29 cellular contexts compared by ENCODE assay signal in the genomic region with DNA sequence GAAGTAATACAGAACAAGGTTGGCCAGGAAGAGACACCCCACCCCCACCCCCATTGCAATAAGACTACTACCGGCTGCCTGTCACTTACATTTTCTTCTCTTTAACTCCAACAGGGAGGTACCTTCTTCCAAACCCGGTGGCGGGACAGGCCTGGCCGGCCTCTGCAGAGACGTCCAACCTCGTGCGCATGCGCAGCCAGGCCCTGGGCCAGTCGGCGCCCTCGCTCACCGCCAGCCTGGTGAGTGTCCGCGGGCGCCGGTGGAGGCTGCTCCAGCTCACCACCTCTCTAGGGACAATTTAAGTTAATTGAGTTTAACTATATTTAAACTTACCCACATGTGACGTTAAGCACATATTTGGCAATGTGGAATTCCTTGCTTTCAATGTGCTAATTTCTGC.
"Had no signal": no experiment of that assay in that cellular context is flagged by ENCODE, and none has a peak within 500 bp of the region (broad histone marks: within the 10 kb centered on the region; RNA-seq: fewer than 3 reads in every experiment).

No MANE protein-coding gene starts in this region.

- H3K4me1 ChIP-seq: lower lobe of right lung, neural progenitor cell, parathyroid adenoma, right lobe of liver, tibial artery, upper lobe of left lung, vagina had no signal

- H3K9me3 ChIP-seq: heart left ventricle, lower lobe of right lung, neutrophil, right atrium auricular region, right lobe of liver, thoracic aorta, tibial artery, upper lobe of left lung, vagina had no signal

- H3K4me1 Mint-ChIP-seq: immature natural killer cell; naive thymus-derived CD8-positive, alpha-beta T cell; nephron; neural progenitor cell; stimulated activated memory B cell treated with anti-CD40 and anti-IgM and Interleukin-4, amounts not matched to agents 10 μg/mL and 1 μg/mL and 100 μg/mL, for 72 hours; stimulated activated naive CD8-positive, alpha-beta T cell treated with anti-CD3 and anti-CD28 coated beads, Interleukin-15, amount 100 ng/mL, for 72 hours had no signal

- H3K36me3 Mint-ChIP-seq: immature natural killer cell; naive thymus-derived CD8-positive, alpha-beta T cell; neural progenitor cell had no signal

- H3K4me3 ChIP-seq: heart left ventricle, lower lobe of right lung, neural progenitor cell, right atrium auricular region, right lobe of liver, smooth muscle cell, thoracic aorta, tibial artery, upper lobe of left lung, vagina had no signal

- H3K9ac ChIP-seq: neural progenitor cell, parathyroid adenoma had no signal

- H3K4me3 Mint-ChIP-seq: immature natural killer cell; naive thymus-derived CD8-positive, alpha-beta T cell; nephron; neural progenitor cell; stimulated activated memory B cell treated with anti-CD40 and anti-IgM and Interleukin-4, amounts not matched to agents 10 μg/mL and 1 μg/mL and 100 μg/mL, for 72 hours; stimulated activated naive CD8-positive, alpha-beta T cell treated with anti-CD3 and anti-CD28 coated beads, Interleukin-15, amount 100 ng/mL, for 72 hours had no signal

- H3K36me3 ChIP-seq: lower lobe of right lung, neural progenitor cell, neutrophil, right atrium auricular region, right lobe of liver, thoracic aorta, tibial artery, upper lobe of left lung, vagina had no signal

- H3K27me3 ChIP-seq: heart left ventricle, neural progenitor cell, neutrophil, right atrium auricular region, right lobe of liver, tibial artery, upper lobe of left lung, vagina had no signal

- H3K4me2 ChIP-seq: neural progenitor cell, smooth muscle cell had no signal

- DNase-seq: heart left ventricle; hypothalamus; immature natural killer cell; kidney; left colon; lower lobe of right lung; mammary epithelial cell; mesenchymal stem cell; naive thymus-derived CD8-positive, alpha-beta T cell; occipital lobe; stimulated activated CD4-positive, alpha-beta T cell treated with anti-CD3 and anti-CD28 coated beads, Interleukin-1b, Interleukin-23, amount 100 ng/mL, for 48 hours; stimulated activated CD4-positive, alpha-beta T cell treated with anti-CD3 and anti-CD28 coated beads, Interleukin-2, amount 100 ng/mL, for 48 hours; stimulated activated CD4-positive, alpha-beta T cell treated with anti-CD3 and anti-CD28 coated beads, Interleukin-4, amount 100 ng/mL, for 4 hours; stimulated activated CD8-positive, alpha-beta memory T cell treated with anti-CD3 and anti-CD28 coated beads, Interleukin-4, amount 100 ng/mL, for 48 hours; stimulated activated naive CD4-positive, alpha-beta T cell treated with Interleukin-2 at 50 U/mL for 16 hours; stimulated activated naive CD8-positive, alpha-beta T cell treated with anti-CD3 and anti-CD28 coated beads, Interleukin-15, amount 100 ng/mL, for 72 hours; substantia nigra; tibial artery had no signal

- ATAC-seq: left colon; lower lobe of right lung; naive thymus-derived CD8-positive, alpha-beta T cell; stimulated activated memory B cell treated with anti-CD40 and anti-IgM and Interleukin-4, amounts not matched to agents 10 μg/mL and 1 μg/mL and 100 μg/mL, for 72 hours; stimulated activated naive CD8-positive, alpha-beta T cell treated with anti-CD3 and anti-CD28 coated beads, Interleukin-15, amount 100 ng/mL, for 72 hours had no signal

- H3K27me3 Mint-ChIP-seq: stimulated activated memory B cell treated with anti-CD40 and anti-IgM and Interleukin-4, amounts not matched to agents 10 μg/mL and 1 μg/mL and 100 μg/mL, for 72 hours; stimulated activated naive CD8-positive, alpha-beta T cell treated with anti-CD3 and anti-CD28 coated beads, Interleukin-15, amount 100 ng/mL, for 72 hours had no signal

- H3K27ac ChIP-seq: heart left ventricle, lower lobe of right lung, neural progenitor cell, neutrophil, parathyroid adenoma, right atrium auricular region, right lobe of liver, thoracic aorta, tibial artery, upper lobe of left lung, vagina had no signal

- H3K27ac Mint-ChIP-seq: immature natural killer cell; naive thymus-derived CD8-positive, alpha-beta T cell; nephron; neural progenitor cell; stimulated activated memory B cell treated with anti-CD40 and anti-IgM and Interleukin-4, amounts not matched to agents 10 μg/mL and 1 μg/mL and 100 μg/mL, for 72 hours; stimulated activated naive CD8-positive, alpha-beta T cell treated with anti-CD3 and anti-CD28 coated beads, Interleukin-15, amount 100 ng/mL, for 72 hours had no signal

- H3K9me3 Mint-ChIP-seq: immature natural killer cell; naive thymus-derived CD8-positive, alpha-beta T cell; nephron; stimulated activated memory B cell treated with anti-CD40 and anti-IgM and Interleukin-4, amounts not matched to agents 10 μg/mL and 1 μg/mL and 100 μg/mL, for 72 hours; stimulated activated naive CD8-positive, alpha-beta T cell treated with anti-CD3 and anti-CD28 coated beads, Interleukin-15, amount 100 ng/mL, for 72 hours had no signal

- H3K79me2 ChIP-seq: parathyroid adenoma had no signal

- H2AFZ ChIP-seq: neural progenitor cell, parathyroid adenoma had no signal
